Comparison of ENCODE assay signal across 8 cellular contexts in genomic region chr20:17648782-17649730, GRCh38. TPM values are rescaled to one million over a fixed set of nuclear protein-coding genes. Genes with fewer than 3 reads are reported as not detected.
A peak's percentile ranks its signal among the peaks of the same experiment; 100 is the strongest.
DNase-seq lines count a peak whose midpoint lies in the region; ATAC-seq and TF ChIP-seq lines count a peak whose summit lies in the region.

No MANE protein-coding gene starts in this region.

- H3K79me1 ChIP-seq in neuronal stem cell (ENCODE audit: low read depth, low read length), result peaks cover 6% of the 10 kb centered on the region

- H3K4ac ChIP-seq in neuronal stem cell (ENCODE audit: low read length), result no peak overlapping the region

- H4K8ac ChIP-seq in neuronal stem cell (ENCODE audit: low read depth, low read length), result no peak overlapping the region

- WGBS in endodermal cell (ENCODE audit: insufficient coverage in 1 of 2, insufficient read length in 1 of 2), 2 experiments, result 66 to 76% methylated on average over 12 to 19 of the region's 20 CpGs
- no CpG with 5 or more reads among the region's 20 CpGs for WGBS in neuronal stem cell (ENCODE audit: extremely low coverage in 2 of 2, insufficient read length in 2 of 2, insufficient replicate concordance in 1 of 2), 2 donors

- H3K36me3 Mint-ChIP-seq in GM23338 (ENCODE audit: low read depth) (peaks cover 10% of the 10 kb centered on the region), endodermal cell (ENCODE audit: low read depth) (peaks cover 25% of the 10 kb centered on the region)

- H4K91ac ChIP-seq in neuronal stem cell (ENCODE audit: low read depth, low read length, poor library complexity), result no peak overlapping the region

- no peaks in the 10 kb centered on the region for H3K9me3 Mint-ChIP-seq in GM23338
- H3K9me3 Mint-ChIP-seq in endodermal cell, result peaks cover 5% of the 10 kb centered on the region

- peak; percentile 69 for ATAC-seq in GM23338
- ATAC-seq in GM18502 (IDR thresholded peaks at IDR 0.05; ENCODE audit: poor library complexity, unreplicated experiment), result no peak
- ATAC-seq in GM19035 (IDR thresholded peaks at IDR 0.05; ENCODE audit: unreplicated experiment), result no peak

- H3K27me3 ChIP-seq in GM23338 (ENCODE audit: insufficient read depth) (no peaks in the 10 kb centered on the region), Peyer's patch (no peaks in the 10 kb centered on the region), endodermal cell (ENCODE audit: control insufficient read depth, insufficient read depth, low read length, poor library complexity, severe bottlenecking) (no peaks in the 10 kb centered on the region), neuronal stem cell (ENCODE audit: control insufficient read depth in 3 of 3, insufficient read depth in 3 of 3, low read depth in 1 of 3, low read length in 3 of 3) (no peaks in the 10 kb centered on the region)

- H3K27ac Mint-ChIP-seq in GM23338, result 0 out of 2 replicates have a peak overlapping the region, but pooled peaks have one; percentile 41
- no peak overlapping the region for H3K27ac Mint-ChIP-seq in endodermal cell

- peaks cover 95% of the 10 kb centered on the region for H3K79me2 ChIP-seq in GM23338 (replicated peaks; ENCODE audit: insufficient read depth)

- no peak overlapping the region for H3K4me3 ChIP-seq in AG10803 (ENCODE audit: low read length)
- H3K4me3 ChIP-seq in GM23338, result no peak overlapping the region
- H3K4me3 ChIP-seq in Peyer's patch, result no peak overlapping the region
- H3K4me3 ChIP-seq in endodermal cell (ENCODE audit: low read length), result no peak overlapping the region
- H3K4me3 ChIP-seq in neuronal stem cell (ENCODE audit: low read length in 2 of 2), result no peak overlapping the region

- H3K27ac ChIP-seq in GM23338 (ENCODE audit: low read depth), result no peak overlapping the region
- H3K27ac ChIP-seq in Peyer's patch, result peak overlapping the region in 1 of 4 donors; percentile 25
- no peak overlapping the region for H3K27ac ChIP-seq in endodermal cell (ENCODE audit: low read depth, low read length)
- H3K27ac ChIP-seq in neuronal stem cell (replicated peaks; ENCODE audit: low read length), result no peak overlapping the region

- H3K4me3 Mint-ChIP-seq in GM23338 (no peak overlapping the region), endodermal cell (no peak overlapping the region)

- H3K9me3 ChIP-seq in Peyer's patch, result no peaks in the 10 kb centered on the region
- no peaks in the 10 kb centered on the region for H3K9me3 ChIP-seq in endodermal cell (ENCODE audit: control insufficient read depth, low read length)
- no peaks in the 10 kb centered on the region for H3K9me3 ChIP-seq in neuronal stem cell (replicated peaks in 1 of 2; ENCODE audit: control insufficient read depth in 2 of 2, insufficient read depth in 1 of 2, low read depth in 1 of 2, low read length in 2 of 2)

- H3K27me3 Mint-ChIP-seq in GM23338 (ENCODE audit: insufficient read depth, low read depth, poor library complexity) (peaks cover 10% of the 10 kb centered on the region), endodermal cell (ENCODE audit: insufficient read depth) (no peaks in the 10 kb centered on the region)

- H3F3A ChIP-seq in GM23338 (replicated peaks; ENCODE audit: low read depth), result no peaks in the 10 kb centered on the region

- H3K9ac ChIP-seq in endodermal cell (ENCODE audit: extremely low read depth, low read length, poor library complexity, severe bottlenecking), result no peak overlapping the region
- H3K9ac ChIP-seq in neuronal stem cell (ENCODE audit: low read depth, low read length, poor library complexity), result no peak overlapping the region

- H3K9me2 ChIP-seq in GM23338 (ENCODE audit: insufficient read depth), result no peaks in the 10 kb centered on the region

- H3K36me3 ChIP-seq in GM23338 (ENCODE audit: insufficient read depth) (no peaks in the 10 kb centered on the region), Peyer's patch (peaks cover 0 to 12% (median 0%) of the 10 kb centered on the region in 3 donors), endodermal cell (ENCODE audit: control insufficient read depth, insufficient read depth, low read length) (peaks cover 64% of the 10 kb centered on the region), neuronal stem cell (replicated peaks in 1 of 2; ENCODE audit: control insufficient read depth in 2 of 2, insufficient read depth in 2 of 2, low read length in 2 of 2) (no peaks in the 10 kb centered on the region)

- no peak overlapping the region for H2AK5ac ChIP-seq in neuronal stem cell (ENCODE audit: low read depth, low read length)

- H4K20me1 ChIP-seq in GM23338 (replicated peaks; ENCODE audit: insufficient read depth), result peaks cover 11% of the 10 kb centered on the region

- DNase-seq in AG10803 (ENCODE audit: low read depth) (no peak), GM23338 (ENCODE audit: low spot score) (peak; percentile 47), Peyer's patch (peak in 2 of 3 donors; percentile 70 to 71), endodermal cell (peak; percentile 71), neuronal stem cell (ENCODE audit: low spot score) (no peak), NCI-H1930 (lab: John Stamatoyannopoulos, UW) (no peak)

- TF ChIP-seq POLR2A in Peyer's patch (IDR thresholded peaks at IDR 0.05), result no peak

- H3K4me2 ChIP-seq in GM23338 (no peak overlapping the region), neuronal stem cell (ENCODE audit: insufficient read depth, low read length, poor library complexity, severe bottlenecking) (no peak overlapping the region)

- H2AFZ ChIP-seq in GM23338 (no peak overlapping the region), neuronal stem cell (ENCODE audit: low read length) (no peak overlapping the region)

- no peak overlapping the region for H2BK120ac ChIP-seq in neuronal stem cell (ENCODE audit: low read depth, low read length)

- peak overlapping the region; percentile 39 for H3K18ac ChIP-seq in neuronal stem cell (ENCODE audit: low read length)

- no peak overlapping the region for H3K14ac ChIP-seq in neuronal stem cell (ENCODE audit: low read length)

- H2BK12ac ChIP-seq in neuronal stem cell (ENCODE audit: low read length), result no peak overlapping the region

- no peak overlapping the region for H2BK5ac ChIP-seq in neuronal stem cell (ENCODE audit: low read length)

- peak; percentile 35 for TF ChIP-seq CTCF in AG10803 (conservative IDR thresholded peaks at IDR 0.05; ENCODE audit: low read length)
- TF ChIP-seq CTCF in GM23338 (conservative IDR thresholded peaks at IDR 0.05; ENCODE audit: low read depth in 2 of 2), result peak; percentile 55 to 59
- TF ChIP-seq CTCF in Peyer's patch (IDR thresholded peaks at IDR 0.05), result peak in 5 of 6 experiments; percentile 10 to 59 (median 46)
- TF ChIP-seq CTCF in endodermal cell (conservative IDR thresholded peaks at IDR 0.05), result peak; percentile 77

- H3K4me1 Mint-ChIP-seq in GM23338, result peaks cover 47% of the 10 kb centered on the region
- H3K4me1 Mint-ChIP-seq in endodermal cell, result peaks cover 25% of the 10 kb centered on the region

- H3K23ac ChIP-seq in neuronal stem cell (ENCODE audit: low read depth, low read length, poor library complexity), result no peak overlapping the region

- H2BK15ac ChIP-seq in neuronal stem cell (ENCODE audit: low read length), result no peak overlapping the region

- H3K4me1 ChIP-seq in GM23338 (ENCODE audit: insufficient read depth), result peaks cover 11% of the 10 kb centered on the region
- H3K4me1 ChIP-seq in Peyer's patch, result peaks cover 0 to 89% (median 7%) of the 10 kb centered on the region in 4 donors
- H3K4me1 ChIP-seq in endodermal cell (ENCODE audit: control insufficient read depth, insufficient read depth, low read length), result peaks cover 45% of the 10 kb centered on the region
- H3K4me1 ChIP-seq in neuronal stem cell (ENCODE audit: control insufficient read depth in 2 of 2, insufficient read depth in 1 of 2, low read depth in 1 of 2, low read length in 2 of 2), result peaks cover 14 to 17% of the 10 kb centered on the region in 2 donors

TF ChIP-seq in GM23338, 12 proteins besides CTCF, POLR2A, EP300 and RAD21 (continues in another document):
- no peak for TF ChIP-seq JUNB (IDR thresholded peaks at IDR 0.05; ENCODE audit: unreplicated experiment)
- no peak for TF ChIP-seq REST (IDR thresholded peaks at IDR 0.05; ENCODE audit: unreplicated experiment)

RNA-seq across cellular contexts. Expression of gene RRBP1, which starts 33.0 kb away (rescaled TPM):
- total RNA-seq in GM23338 (2014; rRNA removed; shearing (Covaris generic)), result 105 and 109 TPM in 2 replicates
- polyA plus RNA-seq in GM23338 (2016; fragmentation: Nextera tagmentation; extraction: Ambion mirVana), result 113 and 125 TPM in 2 replicates
- 100 to 1,000 TPM; 169 to 328 (median 249) TPM for total RNA-seq in Peyer's patch
- total RNA-seq in endodermal cell, result 100 to 1,000 TPM; 191 to 212 TPM
- 54.2 TPM for polyA plus RNA-seq in endodermal cell (2013, experiment 1 of 2)
- polyA plus RNA-seq in endodermal cell (2013, experiment 2 of 2), result 58.4 TPM
- polyA plus RNA-seq in neuronal stem cell (2013, experiment 1 of 2), result 22.3 TPM
- polyA plus RNA-seq in neuronal stem cell (2013, experiment 2 of 2), result 23.5 TPM

RNA-seq across cellular contexts. Expression of gene BANF2, which starts 50.7 kb away (rescaled TPM):
- total RNA-seq in GM23338 (2014; rRNA removed; shearing (Covaris generic)), result not detected in 2 replicates
- polyA plus RNA-seq in GM23338 (2016; fragmentation: Nextera tagmentation; extraction: Ambion mirVana), result not detected in 2 replicates
- total RNA-seq in Peyer's patch (not detected), endodermal cell (not detected)
- polyA plus RNA-seq in endodermal cell (2013, experiment 1 of 2), result not detected
- polyA plus RNA-seq in endodermal cell (2013, experiment 2 of 2), result not detected
- not detected for polyA plus RNA-seq in neuronal stem cell (2013, experiment 1 of 2)
- not detected for polyA plus RNA-seq in neuronal stem cell (2013, experiment 2 of 2)

Comparison
In these comparisons a context has a peak if more than half of its experiments do, and no peak if none do; other contexts are left out.
1. DNase-seq: peak in GM23338 (single experiment), Peyer's patch (2 of 3) and endodermal cell (single experiment); none in AG10803 (single experiment), neuronal stem cell (single experiment) and NCI-H1930 (0 of 2).
2. Peak in every context shown above with its lines, with median percentiles within 50 percentile points of each other: CTCF ChIP-seq.